ENCODE assay signal across 8 cellular contexts in the genomic region with DNA sequence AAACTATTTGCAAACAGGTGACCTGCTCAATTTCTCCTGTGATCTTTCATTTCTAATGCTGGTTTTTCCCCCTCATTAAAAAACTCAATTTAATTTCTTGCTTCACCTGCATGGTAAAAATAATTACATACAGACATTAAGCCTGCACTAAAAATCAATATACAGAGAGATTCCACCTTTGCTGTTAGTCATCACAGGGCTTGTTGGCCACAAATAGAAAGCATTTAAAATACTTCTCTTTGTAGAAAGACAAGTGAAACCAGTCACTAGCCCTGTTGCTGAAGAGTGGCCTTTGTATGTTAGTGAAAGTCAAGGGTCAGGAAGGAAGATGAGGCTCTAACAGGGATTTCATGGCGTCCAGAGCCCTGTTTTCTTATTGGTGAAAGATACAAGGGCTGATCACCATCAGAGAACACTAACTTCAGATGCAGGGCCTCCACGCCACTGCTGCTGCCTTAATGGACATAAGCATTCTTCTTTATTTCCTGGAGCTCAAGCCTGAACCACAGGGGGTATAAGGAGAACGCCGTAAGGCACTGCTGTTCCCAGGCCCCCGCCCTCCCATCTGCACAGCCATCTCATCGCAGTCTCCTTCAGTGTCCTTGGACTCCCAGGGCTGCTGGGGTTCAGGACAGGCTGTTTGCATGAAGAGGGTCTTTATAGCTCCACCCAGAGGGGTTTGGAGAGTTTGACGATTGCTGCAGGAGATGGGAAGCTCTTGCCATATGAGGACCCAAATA.
A peak's percentile ranks its signal among the peaks of the same experiment; 100 is the strongest.
DNase-seq lines count a peak whose midpoint lies in the region; ATAC-seq and TF ChIP-seq lines count a peak whose summit lies in the region.

No MANE protein-coding gene starts in this region.

- peaks cover 88% of the 10 kb centered on the region for H3K4me1 Mint-ChIP-seq in neural crest cell

- 70 to 76% methylated on average over 6 to 7 of the region's 7 CpGs for WGBS in body of pancreas, 2 donors

- H3K36me3 ChIP-seq in body of pancreas (replicated peaks in 1 of 2; ENCODE audit: insufficient read depth in 1 of 2, low read depth in 2 of 2): no peaks in the 10 kb centered on the region

- TF ChIP-seq POLR2A in body of pancreas (IDR thresholded peaks at IDR 0.05): no peak

- peak overlapping the region; percentile 29 to 98 (median 96) for H3K27ac ChIP-seq in body of pancreas

- H3K4me3 ChIP-seq in body of pancreas (no peak overlapping the region), foreskin fibroblast (ENCODE audit: low read depth in 1 of 2, low read length in 2 of 2) (no peak overlapping the region)

- DNase-seq in NCI-H1092 (lab: John Stamatoyannopoulos, UW) (peak; percentile 37), body of pancreas (no peak), neural crest cell (ENCODE audit: low read depth, low spot score) (no peak), GM03348 (ENCODE audit: low spot score) (no peak), foreskin fibroblast (no peak), 8988T (no peak)

- intact Hi-C loops in body of pancreas (cut with DNase I): no loop called here

- ATAC-seq in GM19351 (IDR thresholded peaks at IDR 0.05; ENCODE audit: unreplicated experiment) (peak; percentile 38), body of pancreas (no peak), HG02759 (IDR thresholded peaks at IDR 0.05; ENCODE audit: unreplicated experiment) (no peak)

- no peaks in the 10 kb centered on the region for H3K27me3 ChIP-seq in body of pancreas

- TF ChIP-seq CTCF in body of pancreas (IDR thresholded peaks at IDR 0.05) (no peak), neural crest cell (conservative IDR thresholded peaks at IDR 0.05) (no peak), foreskin fibroblast (IDR thresholded peaks at IDR 0.05; ENCODE audit: low read depth, low read length) (no peak)

- no peaks in the 10 kb centered on the region for H3K9me3 ChIP-seq in body of pancreas

- peak overlapping the region; percentile 52 for H3K4me3 Mint-ChIP-seq in neural crest cell

- peak overlapping the region; percentile 37 for H3K27ac Mint-ChIP-seq in neural crest cell (ENCODE audit: unreplicated experiment)

- no peaks in the 10 kb centered on the region for H3K27me3 Mint-ChIP-seq in neural crest cell (ENCODE audit: low read depth)

- no peaks in the 10 kb centered on the region for H3K9me3 Mint-ChIP-seq in neural crest cell

- H3K4me1 ChIP-seq in body of pancreas: peaks cover 53% of the 10 kb centered on the region

- no peaks in the 10 kb centered on the region for H3K36me3 Mint-ChIP-seq in neural crest cell (ENCODE audit: low read depth)
